18 cellular contexts compared by ENCODE assay signal in the genomic region with DNA sequence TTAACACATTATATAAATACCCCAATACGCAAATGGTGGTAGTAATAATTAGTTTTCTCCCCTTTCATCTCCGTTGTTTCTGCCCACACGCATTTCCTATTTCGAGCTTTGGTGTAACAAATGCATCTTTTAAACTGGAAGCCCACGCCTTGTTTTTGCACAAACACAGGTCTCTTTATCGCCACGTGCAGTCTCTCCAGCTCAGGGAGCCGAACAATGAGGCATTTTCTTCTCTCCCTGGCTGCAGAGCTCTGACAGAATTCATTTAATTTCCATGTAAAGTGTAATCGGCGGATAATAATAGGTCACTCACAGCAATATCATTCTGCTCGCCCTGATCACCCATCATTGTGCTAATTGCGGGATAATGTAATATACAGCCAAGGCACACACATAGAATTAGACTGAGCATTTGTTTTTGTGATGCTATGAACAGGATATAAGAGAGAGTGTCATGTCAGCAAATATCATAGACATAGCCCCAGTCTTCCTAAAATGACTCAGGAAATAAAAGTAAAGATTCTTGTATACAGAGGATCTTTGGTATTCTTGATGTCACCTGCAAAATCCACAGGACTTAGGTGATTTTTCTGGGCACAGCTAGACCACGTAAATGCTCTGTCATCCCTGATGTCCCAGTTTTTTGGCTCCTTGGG.
DNase-seq lines count a peak whose midpoint lies in the region; ATAC-seq and TF ChIP-seq lines count a peak whose summit lies in the region.
"Had no signal": no experiment of that assay in that cellular context is flagged by ENCODE, and none has a peak within 500 bp of the region (broad histone marks: within the 10 kb centered on the region; RNA-seq: fewer than 3 reads in every experiment).

No MANE protein-coding gene starts in this region.

- ATAC-seq in GM19035 (IDR thresholded peaks at IDR 0.05; ENCODE audit: unreplicated experiment) = no peak
- ATAC-seq: activated naive CD4-positive, alpha-beta T cell treated with anti-CD3 and anti-CD28 coated beads, Interleukin-2, amount 50 U/mL, for 72 hours; naive thymus-derived CD4-positive, alpha-beta T cell; stimulated activated naive CD8-positive, alpha-beta T cell treated with anti-CD3 and anti-CD28 coated beads, Interleukin-15, Interleukin-2, amounts not matched to agents 100 U/mL and 50 U/mL, for 24 hours; T-cell had no signal

- intact Hi-C loops in head of caudate nucleus (cut with DNase I) = no loop called here

- DNase-seq in COLO829 (ENCODE audit: low spot score) = peak; percentile 51
- DNase-seq in RPMI7951 (ENCODE audit: low read depth) = peak; percentile 42
- peak in 30 of 42 donors; percentile 11 to 73 (median 37) for DNase-seq in head of caudate nucleus
- DNase-seq in retina = peak; percentile 33
- DNase-seq in GM20000 (ENCODE audit: low spot score) = no peak
- no peak for DNase-seq in activated gamma-delta T cell (lab: John Stamatoyannopoulos, UW)
- DNase-seq: activated CD4-positive, alpha-beta T cell treated with anti-CD3 and anti-CD28 coated beads for 48 hours; activated CD8-positive, alpha-beta memory T cell treated with anti-CD3 and anti-CD28 coated beads for 24 hours; activated T-cell treated with anti-CD3 and anti-CD28 coated beads for 4 hours; COR-L47; naive thymus-derived CD4-positive, alpha-beta T cell; NCI-H2107; NCI-H345; small intestine; stimulated activated naive CD8-positive, alpha-beta T cell treated with anti-CD3 and anti-CD28 coated beads, Interleukin-15, Interleukin-2, amounts not matched to agents 100 U/mL and 50 U/mL, for 24 hours; T-cell had no signal

- no peak for TF ChIP-seq CTCF in GM20000 (IDR thresholded peaks at IDR 0.05; ENCODE audit: extremely low read depth, missing control alignments)

Comparison
In these comparisons a context has a peak if more than half of its experiments do, and no peak if none do; other contexts are left out.
1. DNase-seq: peak in COLO829 (single experiment), RPMI7951 (single experiment), head of caudate nucleus (30 of 42) and retina (single experiment); none in GM20000 (single experiment) and activated gamma-delta T cell (single experiment).